13 cellular contexts compared by ENCODE assay signal in the genomic region with DNA sequence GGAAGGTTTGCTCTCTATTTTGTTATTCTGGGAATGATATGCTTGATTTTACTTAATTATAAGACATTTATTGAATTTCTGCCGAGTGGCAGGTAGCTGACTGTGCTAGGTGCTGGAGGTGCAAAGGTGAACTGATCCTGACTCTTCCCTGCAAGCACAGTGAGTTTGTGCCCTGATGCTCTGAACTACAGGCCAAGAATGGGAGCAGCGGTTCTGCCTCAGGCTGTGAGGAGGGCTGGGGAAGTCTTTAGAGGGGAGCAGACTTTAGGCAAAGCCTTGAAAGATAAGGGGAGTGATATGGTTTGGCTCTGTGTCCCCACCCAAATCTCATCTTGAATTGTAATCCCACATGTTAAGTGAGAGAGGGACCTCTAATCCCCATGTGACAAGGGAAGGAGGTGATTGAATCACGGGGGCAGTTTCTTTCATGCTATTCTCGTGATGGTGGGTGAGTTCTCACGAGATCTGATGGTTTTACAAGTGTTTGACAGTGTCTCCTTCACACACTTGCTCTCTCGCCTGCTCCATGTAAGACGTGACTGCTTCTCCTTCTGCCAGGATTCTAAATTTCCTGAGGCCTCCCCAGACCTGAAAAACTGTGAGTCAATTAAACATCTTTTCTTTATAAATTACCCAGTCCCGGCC.
"Had no signal": no experiment of that assay in that cellular context is flagged by ENCODE, and none has a peak within 500 bp of the region (broad histone marks: within the 10 kb centered on the region; RNA-seq: fewer than 3 reads in every experiment).

No MANE protein-coding gene starts in this region.

- DNase-seq: activated CD4-positive, alpha-beta T cell treated with anti-CD3 and anti-CD28 coated beads, Interleukin-2, amount 10 ng/mL, durations not matched to agents 7 days and 5 days; activated CD4-positive, CD25-positive, alpha-beta regulatory T cell; anterior cingulate cortex; brain microvascular endothelial cell; cortex of kidney; effector CD8-positive, alpha-beta T cell; head of caudate nucleus; naive B cell; stimulated activated CD4-positive, alpha-beta T cell treated with anti-CD3 and anti-CD28 coated beads, Interleukin-4, amount 100 ng/mL, for 4 hours; stimulated activated CD8-positive, alpha-beta memory T cell treated with anti-CD3 and anti-CD28 coated beads, Interleukin-4, amount 100 ng/mL, for 48 hours; stimulated activated naive CD4-positive, alpha-beta T cell treated with Interleukin-2 at 50 U/mL for 16 hours had no signal

- ATAC-seq: foreskin keratinocyte had no signal

- H3K4me3 ChIP-seq: lung had no signal

- H3K36me3 ChIP-seq: brain microvascular endothelial cell had no signal

- H3K27me3 ChIP-seq: brain microvascular endothelial cell, foreskin keratinocyte had no signal

- H3K27ac ChIP-seq: brain microvascular endothelial cell, foreskin keratinocyte had no signal

- H3K4me1 ChIP-seq: foreskin keratinocyte had no signal
